1 cellular context compared by ENCODE assay signal in the genomic region with DNA sequence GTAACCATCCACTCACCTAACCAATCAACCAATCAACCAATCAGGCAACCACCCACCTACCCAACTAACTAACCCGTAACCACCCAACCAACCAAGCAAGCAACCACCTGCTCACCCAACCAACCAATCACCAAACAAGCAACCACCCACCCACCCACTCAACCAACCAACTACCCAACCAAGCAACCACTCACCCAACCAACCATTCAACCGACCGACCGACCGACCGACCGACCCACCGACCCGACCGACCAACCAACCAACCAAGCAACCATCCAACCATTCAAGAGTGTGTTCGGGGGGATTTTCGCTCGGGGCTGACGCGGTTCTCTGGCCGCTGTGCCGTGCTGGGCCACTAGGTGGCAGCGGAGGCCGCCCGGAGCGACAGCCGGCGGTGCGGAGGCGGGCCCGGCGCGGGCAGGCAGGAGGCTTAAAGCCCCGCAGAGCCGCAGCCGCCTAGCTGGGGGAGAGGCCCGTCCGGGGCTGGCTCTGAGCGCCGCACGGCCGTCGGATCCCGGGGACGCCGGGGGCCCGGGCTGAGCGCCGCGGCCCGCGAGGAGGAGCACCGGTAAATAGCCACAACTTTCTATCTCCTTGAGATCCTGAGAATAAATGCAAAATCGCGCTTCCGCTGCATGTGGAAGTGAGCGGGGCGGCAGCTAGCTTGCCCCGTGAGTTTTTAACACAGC.
TF ChIP-seq lines count a peak whose summit lies in the region.

A gene (plus strand): TSS at position 443 of the 689 bp plus-strand sequence. CDS start 1,617 bp downstream, outside the sequence.

TF ChIP-seq in HEK293, 187 proteins besides CTCF, POLR2A, EP300 and RAD21 (continued from another document and continues in another):
- TF ChIP-seq ZNF791 (tag by site-specific recombination; IDR thresholded peaks at IDR 0.05) (0 out of 2 replicates have a peak, but pooled peaks have one; percentile 10), ZSCAN30 (tag by site-specific recombination; IDR thresholded peaks at IDR 0.05) (0 out of 2 replicates have a peak, but pooled peaks have one; percentile 38), HOXC10 (CRISPR knock-in tag; IDR thresholded peaks at IDR 0.05) (no peak), YY2 (tag by site-specific recombination; IDR thresholded peaks at IDR 0.05) (no peak), ZNF514 (tag by site-specific recombination; IDR thresholded peaks at IDR 0.05) (0 out of 2 replicates have a peak, but pooled peaks have one; percentile 36), ZNF585B (tag by site-specific recombination; IDR thresholded peaks at IDR 0.05) (0 out of 2 replicates have a peak, but pooled peaks have one; percentile 7), SETDB1 (IDR thresholded peaks at IDR 0.05; ENCODE audit: insufficient read length, low read length) (no peak), TRIM28 (IDR thresholded peaks at IDR 0.05; ENCODE audit: borderline replicate concordance, low read length) (no peak), ZNF138 (tag by site-specific recombination; IDR thresholded peaks at IDR 0.05; ENCODE audit: borderline replicate concordance) (no peak), ZNF768 (tag by site-specific recombination; IDR thresholded peaks at IDR 0.05) (no peak), ZNF341 (tag by site-specific recombination; IDR thresholded peaks at IDR 0.05; ENCODE audit: low read depth) (no peak), RBAK (tag by site-specific recombination; IDR thresholded peaks at IDR 0.05) (peak; percentile 46; the same call in 1 of the 2 replicates), ZBTB7A (tag by site-specific recombination; IDR thresholded peaks at IDR 0.05; ENCODE audit: low read depth) (peak; percentile 50; the same call in 1 of the 2 replicates), ZNF654 (tag by site-specific recombination; IDR thresholded peaks at IDR 0.05; ENCODE audit: low read depth) (peak; percentile 53; the same call in 1 of the 2 replicates), GFI1B (tag by site-specific recombination; IDR thresholded peaks at IDR 0.05) (no peak), ZNF626 (tag by site-specific recombination; IDR thresholded peaks at IDR 0.05) (no peak), ZFHX2 (tag by site-specific recombination; conservative IDR thresholded peaks at IDR 0.05) (peak; percentile 89), ZNF521 (tag by site-specific recombination; IDR thresholded peaks at IDR 0.05) (no peak), ZNF114 (tag by site-specific recombination; IDR thresholded peaks at IDR 0.05) (no peak), ZNF157 (tag by site-specific recombination; IDR thresholded peaks at IDR 0.05) (peak; percentile 44; the same call in 1 of the 2 replicates), ZSCAN23 (tag by site-specific recombination; IDR thresholded peaks at IDR 0.05) (no peak), ZNF549 (tag by site-specific recombination; IDR thresholded peaks at IDR 0.05) (no peak), OSR2 (tag by site-specific recombination; IDR thresholded peaks at IDR 0.05) (no peak), ZFP69B (tag by site-specific recombination; IDR thresholded peaks at IDR 0.05) (0 out of 2 replicates have a peak, but pooled peaks have one; percentile 43), ZNF670 (tag by site-specific recombination; IDR thresholded peaks at IDR 0.05; ENCODE audit: low read depth) (0 out of 2 replicates have a peak, but pooled peaks have one; percentile 22), ZNF350 (tag by site-specific recombination; IDR thresholded peaks at IDR 0.05) (no peak), HOXD13 (CRISPR knock-in tag; IDR thresholded peaks at IDR 0.05; ENCODE audit: borderline replicate concordance) (no peak), ZNF510 (tag by site-specific recombination; IDR thresholded peaks at IDR 0.05; ENCODE audit: insufficient replicate concordance) (no peak), ZNF701 (tag by site-specific recombination; IDR thresholded peaks at IDR 0.05) (peak; percentile 95), ZNF473 (tag by site-specific recombination; IDR thresholded peaks at IDR 0.05) (no peak), ZIC2 (tag by site-specific recombination; IDR thresholded peaks at IDR 0.05) (no peak), ZNF248 (tag by site-specific recombination; IDR thresholded peaks at IDR 0.05) (0 out of 2 replicates have a peak, but pooled peaks have one; percentile 65), ZNF624 (tag by site-specific recombination; IDR thresholded peaks at IDR 0.05) (no peak), ZNF76 (tag by site-specific recombination; IDR thresholded peaks at IDR 0.05; ENCODE audit: borderline replicate concordance, low read depth) (no peak), PRDM1 (tag by site-specific recombination; IDR thresholded peaks at IDR 0.05) (no peak), ZNF132 (tag by site-specific recombination; IDR thresholded peaks at IDR 0.05; ENCODE audit: borderline replicate concordance) (no peak), ZNF2 (tag by site-specific recombination; IDR thresholded peaks at IDR 0.05) (0 out of 2 replicates have a peak, but pooled peaks have one; percentile 26), KLF1 (tag by site-specific recombination; IDR thresholded peaks at IDR 0.05) (0 out of 2 replicates have a peak, but pooled peaks have one; percentile 15)
- TF ChIP-seq, protein P1, sequence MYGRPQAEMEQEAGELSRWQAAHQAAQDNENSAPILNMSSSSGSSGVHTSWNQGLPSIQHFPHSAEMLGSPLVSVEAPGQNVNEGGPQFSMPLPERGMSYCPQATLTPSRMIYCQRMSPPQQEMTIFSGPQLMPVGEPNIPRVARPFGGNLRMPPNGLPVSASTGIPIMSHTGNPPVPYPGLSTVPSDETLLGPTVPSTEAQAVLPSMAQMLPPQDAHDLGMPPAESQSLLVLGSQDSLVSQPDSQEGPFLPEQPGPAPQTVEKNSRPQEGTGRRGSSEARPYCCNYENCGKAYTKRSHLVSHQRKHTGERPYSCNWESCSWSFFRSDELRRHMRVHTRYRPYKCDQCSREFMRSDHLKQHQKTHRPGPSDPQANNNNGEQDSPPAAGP (tag by site-specific recombination; IDR thresholded peaks at IDR 0.05): no peak
- TF ChIP-seq, protein P2, sequence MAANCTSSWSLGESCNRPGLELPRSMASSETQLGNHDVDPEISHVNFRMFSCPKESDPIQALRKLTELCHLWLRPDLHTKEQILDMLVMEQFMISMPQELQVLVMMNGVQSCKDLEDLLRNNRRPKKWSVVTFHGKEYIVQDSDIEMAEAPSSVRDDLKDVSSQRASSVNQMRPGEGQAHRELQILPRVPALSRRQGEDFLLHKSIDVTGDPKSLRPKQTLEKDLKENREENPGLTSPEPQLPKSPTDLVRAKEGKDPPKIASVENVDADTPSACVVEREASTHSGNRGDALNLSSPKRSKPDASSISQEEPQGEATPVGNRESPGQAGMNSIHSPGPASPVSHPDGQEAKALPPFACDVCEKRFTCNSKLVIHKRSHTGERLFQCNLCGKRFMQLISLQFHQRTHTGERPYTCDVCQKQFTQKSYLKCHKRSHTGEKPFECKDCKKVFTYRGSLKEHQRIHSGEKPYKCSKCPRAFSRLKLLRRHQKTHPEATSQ (tag by site-specific recombination; IDR thresholded peaks at IDR 0.05): no peak
- TF ChIP-seq, protein P3, sequence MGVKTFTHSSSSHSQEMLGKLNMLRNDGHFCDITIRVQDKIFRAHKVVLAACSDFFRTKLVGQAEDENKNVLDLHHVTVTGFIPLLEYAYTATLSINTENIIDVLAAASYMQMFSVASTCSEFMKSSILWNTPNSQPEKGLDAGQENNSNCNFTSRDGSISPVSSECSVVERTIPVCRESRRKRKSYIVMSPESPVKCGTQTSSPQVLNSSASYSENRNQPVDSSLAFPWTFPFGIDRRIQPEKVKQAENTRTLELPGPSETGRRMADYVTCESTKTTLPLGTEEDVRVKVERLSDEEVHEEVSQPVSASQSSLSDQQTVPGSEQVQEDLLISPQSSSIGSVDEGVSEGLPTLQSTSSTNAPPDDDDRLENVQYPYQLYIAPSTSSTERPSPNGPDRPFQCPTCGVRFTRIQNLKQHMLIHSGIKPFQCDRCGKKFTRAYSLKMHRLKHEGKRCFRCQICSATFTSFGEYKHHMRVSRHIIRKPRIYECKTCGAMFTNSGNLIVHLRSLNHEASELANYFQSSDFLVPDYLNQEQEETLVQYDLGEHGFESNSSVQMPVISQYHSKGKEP (tag by site-specific recombination; IDR thresholded peaks at IDR 0.05): no peak
- TF ChIP-seq, protein P4, sequence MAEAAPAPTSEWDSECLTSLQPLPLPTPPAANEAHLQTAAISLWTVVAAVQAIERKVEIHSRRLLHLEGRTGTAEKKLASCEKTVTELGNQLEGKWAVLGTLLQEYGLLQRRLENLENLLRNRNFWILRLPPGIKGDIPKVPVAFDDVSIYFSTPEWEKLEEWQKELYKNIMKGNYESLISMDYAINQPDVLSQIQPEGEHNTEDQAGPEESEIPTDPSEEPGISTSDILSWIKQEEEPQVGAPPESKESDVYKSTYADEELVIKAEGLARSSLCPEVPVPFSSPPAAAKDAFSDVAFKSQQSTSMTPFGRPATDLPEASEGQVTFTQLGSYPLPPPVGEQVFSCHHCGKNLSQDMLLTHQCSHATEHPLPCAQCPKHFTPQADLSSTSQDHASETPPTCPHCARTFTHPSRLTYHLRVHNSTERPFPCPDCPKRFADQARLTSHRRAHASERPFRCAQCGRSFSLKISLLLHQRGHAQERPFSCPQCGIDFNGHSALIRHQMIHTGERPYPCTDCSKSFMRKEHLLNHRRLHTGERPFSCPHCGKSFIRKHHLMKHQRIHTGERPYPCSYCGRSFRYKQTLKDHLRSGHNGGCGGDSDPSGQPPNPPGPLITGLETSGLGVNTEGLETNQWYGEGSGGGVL (tag by site-specific recombination; IDR thresholded peaks at IDR 0.05): peak; percentile 51
- TF ChIP-seq, protein P5, sequence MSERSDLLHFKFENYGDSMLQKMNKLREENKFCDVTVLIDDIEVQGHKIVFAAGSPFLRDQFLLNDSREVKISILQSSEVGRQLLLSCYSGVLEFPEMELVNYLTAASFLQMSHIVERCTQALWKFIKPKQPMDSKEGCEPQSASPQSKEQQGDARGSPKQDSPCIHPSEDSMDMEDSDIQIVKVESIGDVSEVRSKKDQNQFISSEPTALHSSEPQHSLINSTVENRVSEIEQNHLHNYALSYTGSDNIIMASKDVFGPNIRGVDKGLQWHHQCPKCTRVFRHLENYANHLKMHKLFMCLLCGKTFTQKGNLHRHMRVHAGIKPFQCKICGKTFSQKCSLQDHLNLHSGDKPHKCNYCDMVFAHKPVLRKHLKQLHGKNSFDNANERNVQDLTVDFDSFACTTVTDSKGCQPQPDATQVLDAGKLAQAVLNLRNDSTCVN (tag by site-specific recombination; optimal IDR thresholded peaks at IDR 0.05): peak; percentile 39
- TF ChIP-seq, protein P6, sequence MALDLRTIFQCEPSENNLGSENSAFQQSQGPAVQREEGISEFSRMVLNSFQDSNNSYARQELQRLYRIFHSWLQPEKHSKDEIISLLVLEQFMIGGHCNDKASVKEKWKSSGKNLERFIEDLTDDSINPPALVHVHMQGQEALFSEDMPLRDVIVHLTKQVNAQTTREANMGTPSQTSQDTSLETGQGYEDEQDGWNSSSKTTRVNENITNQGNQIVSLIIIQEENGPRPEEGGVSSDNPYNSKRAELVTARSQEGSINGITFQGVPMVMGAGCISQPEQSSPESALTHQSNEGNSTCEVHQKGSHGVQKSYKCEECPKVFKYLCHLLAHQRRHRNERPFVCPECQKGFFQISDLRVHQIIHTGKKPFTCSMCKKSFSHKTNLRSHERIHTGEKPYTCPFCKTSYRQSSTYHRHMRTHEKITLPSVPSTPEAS (tag by site-specific recombination; IDR thresholded peaks at IDR 0.05): no peak
- TF ChIP-seq, protein P7, sequence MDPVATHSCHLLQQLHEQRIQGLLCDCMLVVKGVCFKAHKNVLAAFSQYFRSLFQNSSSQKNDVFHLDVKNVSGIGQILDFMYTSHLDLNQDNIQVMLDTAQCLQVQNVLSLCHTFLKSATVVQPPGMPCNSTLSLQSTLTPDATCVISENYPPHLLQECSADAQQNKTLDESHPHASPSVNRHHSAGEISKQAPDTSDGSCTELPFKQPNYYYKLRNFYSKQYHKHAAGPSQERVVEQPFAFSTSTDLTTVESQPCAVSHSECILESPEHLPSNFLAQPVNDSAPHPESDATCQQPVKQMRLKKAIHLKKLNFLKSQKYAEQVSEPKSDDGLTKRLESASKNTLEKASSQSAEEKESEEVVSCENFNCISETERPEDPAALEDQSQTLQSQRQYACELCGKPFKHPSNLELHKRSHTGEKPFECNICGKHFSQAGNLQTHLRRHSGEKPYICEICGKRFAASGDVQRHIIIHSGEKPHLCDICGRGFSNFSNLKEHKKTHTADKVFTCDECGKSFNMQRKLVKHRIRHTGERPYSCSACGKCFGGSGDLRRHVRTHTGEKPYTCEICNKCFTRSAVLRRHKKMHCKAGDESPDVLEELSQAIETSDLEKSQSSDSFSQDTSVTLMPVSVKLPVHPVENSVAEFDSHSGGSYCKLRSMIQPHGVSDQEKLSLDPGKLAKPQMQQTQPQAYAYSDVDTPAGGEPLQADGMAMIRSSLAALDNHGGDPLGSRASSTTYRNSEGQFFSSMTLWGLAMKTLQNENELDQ (tag by site-specific recombination; IDR thresholded peaks at IDR 0.05; ENCODE audit: low read depth): no peak
- TF ChIP-seq, protein P8, sequence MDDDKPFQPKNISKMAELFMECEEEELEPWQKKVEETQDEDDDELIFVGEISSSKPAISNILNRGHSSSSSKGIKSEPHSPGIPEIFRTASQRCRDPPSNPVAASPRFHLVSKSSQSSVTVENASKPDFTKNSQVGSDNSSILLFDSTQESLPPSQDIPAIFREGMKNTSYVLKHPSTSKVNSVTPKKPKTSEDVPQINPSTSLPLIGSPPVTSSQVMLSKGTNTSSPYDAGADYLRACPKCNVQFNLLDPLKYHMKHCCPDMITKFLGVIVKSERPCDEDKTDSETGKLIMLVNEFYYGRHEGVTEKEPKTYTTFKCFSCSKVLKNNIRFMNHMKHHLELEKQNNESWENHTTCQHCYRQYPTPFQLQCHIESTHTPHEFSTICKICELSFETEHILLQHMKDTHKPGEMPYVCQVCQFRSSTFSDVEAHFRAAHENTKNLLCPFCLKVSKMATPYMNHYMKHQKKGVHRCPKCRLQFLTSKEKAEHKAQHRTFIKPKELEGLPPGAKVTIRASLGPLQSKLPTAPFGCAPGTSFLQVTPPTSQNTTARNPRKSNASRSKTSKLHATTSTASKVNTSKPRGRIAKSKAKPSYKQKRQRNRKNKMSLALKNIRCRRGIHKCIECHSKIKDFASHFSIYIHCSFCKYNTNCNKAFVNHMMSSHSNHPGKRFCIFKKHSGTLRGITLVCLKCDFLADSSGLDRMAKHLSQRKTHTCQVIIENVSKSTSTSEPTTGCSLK (tag by site-specific recombination; IDR thresholded peaks at IDR 0.05): no peak
- TF ChIP-seq, protein P9, sequence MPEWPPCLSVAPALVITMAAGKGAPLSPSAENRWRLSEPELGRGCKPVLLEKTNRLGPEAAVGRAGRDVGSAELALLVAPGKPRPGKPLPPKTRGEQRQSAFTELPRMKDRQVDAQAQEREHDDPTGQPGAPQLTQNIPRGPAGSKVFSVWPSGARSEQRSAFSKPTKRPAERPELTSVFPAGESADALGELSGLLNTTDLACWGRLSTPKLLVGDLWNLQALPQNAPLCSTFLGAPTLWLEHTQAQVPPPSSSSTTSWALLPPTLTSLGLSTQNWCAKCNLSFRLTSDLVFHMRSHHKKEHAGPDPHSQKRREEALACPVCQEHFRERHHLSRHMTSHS (tag by site-specific recombination; IDR thresholded peaks at IDR 0.05): 0 out of 2 replicates have a peak, but pooled peaks have one; percentile 10
- TF ChIP-seq, protein P10, sequence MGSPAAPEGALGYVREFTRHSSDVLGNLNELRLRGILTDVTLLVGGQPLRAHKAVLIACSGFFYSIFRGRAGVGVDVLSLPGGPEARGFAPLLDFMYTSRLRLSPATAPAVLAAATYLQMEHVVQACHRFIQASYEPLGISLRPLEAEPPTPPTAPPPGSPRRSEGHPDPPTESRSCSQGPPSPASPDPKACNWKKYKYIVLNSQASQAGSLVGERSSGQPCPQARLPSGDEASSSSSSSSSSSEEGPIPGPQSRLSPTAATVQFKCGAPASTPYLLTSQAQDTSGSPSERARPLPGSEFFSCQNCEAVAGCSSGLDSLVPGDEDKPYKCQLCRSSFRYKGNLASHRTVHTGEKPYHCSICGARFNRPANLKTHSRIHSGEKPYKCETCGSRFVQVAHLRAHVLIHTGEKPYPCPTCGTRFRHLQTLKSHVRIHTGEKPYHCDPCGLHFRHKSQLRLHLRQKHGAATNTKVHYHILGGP (tag by site-specific recombination; IDR thresholded peaks at IDR 0.05): no peak
